17 cellular contexts compared by ENCODE assay signal in the genomic region with DNA sequence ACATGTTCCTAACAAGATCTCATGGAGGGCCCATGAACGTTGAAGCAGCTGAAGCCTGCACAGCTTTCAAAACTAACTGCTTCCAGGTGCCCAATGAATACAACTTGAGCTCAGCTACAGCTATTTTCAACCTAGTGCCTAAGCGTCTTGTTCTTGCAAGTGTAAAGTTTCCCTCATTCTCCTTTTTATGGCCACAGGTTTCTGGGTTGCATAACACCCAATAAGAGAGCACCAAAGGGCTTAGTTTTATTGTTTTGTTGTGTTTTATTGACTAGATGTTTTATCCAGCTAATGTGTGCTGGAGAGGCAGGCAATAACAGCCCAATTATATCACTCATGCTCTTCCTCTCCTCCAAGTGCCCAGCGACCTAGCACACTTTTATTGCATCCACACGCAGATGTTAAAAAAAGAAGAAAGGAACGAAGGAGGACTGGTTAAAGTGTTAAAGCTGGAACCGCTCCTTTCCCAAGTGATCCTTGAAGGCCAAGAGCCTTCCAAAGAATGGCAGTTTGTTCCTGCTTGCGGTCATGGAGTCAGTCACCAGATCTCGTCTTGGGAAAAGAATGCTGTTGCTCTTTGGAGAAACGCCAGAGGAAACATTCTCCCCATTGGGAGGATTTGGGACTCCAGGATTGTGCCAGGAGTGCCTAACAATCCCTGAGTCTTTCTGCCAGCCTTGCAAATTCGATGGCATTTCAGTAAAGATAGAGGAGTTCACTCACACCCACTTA.
A peak's percentile ranks its signal among the peaks of the same experiment; 100 is the strongest.
DNase-seq lines count a peak whose midpoint lies in the region; ATAC-seq, FAIRE-seq and TF ChIP-seq lines count a peak whose summit lies in the region.
"Had no signal": no experiment of that assay in that cellular context is flagged by ENCODE, and none has a peak within 500 bp of the region (broad histone marks: within the 10 kb centered on the region; RNA-seq: fewer than 3 reads in every experiment).

No MANE protein-coding gene starts in this region.

- H3K9me3 ChIP-seq in K562 (replicated peaks; ENCODE audit: control insufficient read depth, insufficient read depth, low read depth, low read length) (no peaks in the 10 kb centered on the region), left lung (no peaks in the 10 kb centered on the region), adrenal gland (replicated peaks in 1 of 3) (no peaks in the 10 kb centered on the region)
- H3K9me3 ChIP-seq: neutrophil, upper lobe of left lung had no signal

- H3K36me3 ChIP-seq in K562 (ENCODE audit: control insufficient read depth, insufficient read depth, low read length): no peaks in the 10 kb centered on the region
- no peaks in the 10 kb centered on the region for H3K36me3 ChIP-seq in left lung
- H3K36me3 ChIP-seq in adrenal gland (replicated peaks in 1 of 2): no peaks in the 10 kb centered on the region
- H3K36me3 ChIP-seq: neutrophil, upper lobe of left lung had no signal

- ATAC-seq in K562 (no peak), left lung (peak; percentile 75)
- ATAC-seq: activated CD8-positive, alpha-beta T cell treated with anti-CD3 and anti-CD28 coated beads for 36 hours had no signal

- H3K79me2 ChIP-seq in K562 (ENCODE audit: control insufficient read depth, insufficient read depth, low read length): no peaks in the 10 kb centered on the region

- H4K20me1 ChIP-seq in K562 (replicated peaks; ENCODE audit: control insufficient read depth, insufficient read depth, low read length): no peaks in the 10 kb centered on the region

- H3K27me3 ChIP-seq in K562 (ENCODE audit: control insufficient read depth in 2 of 2, insufficient read depth in 2 of 2, low read length in 2 of 2) (no peaks in the 10 kb centered on the region), left lung (no peaks in the 10 kb centered on the region), adrenal gland (no peaks in the 10 kb centered on the region)
- H3K27me3 ChIP-seq: neutrophil, upper lobe of left lung had no signal

- H3K27ac Mint-ChIP-seq in HFFc6 (peak overlapping the region; percentile 90), type B pancreatic cell (no peak overlapping the region)
- no peak overlapping the region for H3K27ac Mint-ChIP-seq in activated naive CD4-positive, alpha-beta T cell treated with anti-CD3 and anti-CD28 coated beads, Interleukin-2, amount 10 ng/mL, durations not matched to agents 7 days and 5 days
- H3K27ac Mint-ChIP-seq: activated CD8-positive, alpha-beta T cell treated with anti-CD3 and anti-CD28 coated beads for 36 hours had no signal

- H2AFZ ChIP-seq in K562 (ENCODE audit: low read depth, low read length): peak overlapping the region; percentile 29

- peak overlapping the region; percentile 64 for H3K4me3 Mint-ChIP-seq in HFFc6
- H3K4me3 Mint-ChIP-seq in activated naive CD4-positive, alpha-beta T cell treated with anti-CD3 and anti-CD28 coated beads, Interleukin-2, amount 10 ng/mL, durations not matched to agents 7 days and 5 days: no peak overlapping the region
- H3K4me3 Mint-ChIP-seq in type B pancreatic cell: no peak overlapping the region
- H3K4me3 Mint-ChIP-seq: activated CD8-positive, alpha-beta T cell treated with anti-CD3 and anti-CD28 coated beads for 36 hours had no signal

- no peak overlapping the region for H3K9ac ChIP-seq in K562 (ENCODE audit: insufficient read depth in 1 of 2, low read depth in 2 of 2, low read length in 2 of 2)

- WGBS in K562 (ENCODE audit: insufficient coverage, low coverage, missing lambda C conversion rate): 13% methylated on average over 10 of the region's 10 CpGs
- 59 to 67% (median 63%) methylated on average over 10 of the region's 10 CpGs for WGBS in adrenal gland, 4 donors

- TF ChIP-seq POLR2A in K562 (conservative IDR thresholded peaks at IDR 0.05) (no peak), adrenal gland (IDR thresholded peaks at IDR 0.05) (no peak)

- intact Hi-C loops in K562 (cut with micrococcal nuclease): no loop called here
- intact Hi-C loops in left lung (cut with DNase I): no loop called here
- intact Hi-C loops in adrenal gland (cut with DNase I): no loop called here

- H3K9me1 ChIP-seq in K562 (ENCODE audit: control insufficient read depth, insufficient read depth, low read length): no peaks in the 10 kb centered on the region

- POLR2A ChIA-PET in K562 (lab: Yijun Ruan, JAX): interaction anchor here (0.6 to 1.8 kb wide), 3 partner anchors 11 to 40 kb away, joined by 3 to 5 read pairs (median 3); no protein-coding TSS in a partner anchor

- H3K4me3 ChIP-seq in K562 (no peak overlapping the region), left lung (no peak overlapping the region), adrenal gland (no peak overlapping the region)
- H3K4me3 ChIP-seq: coronary artery, upper lobe of left lung had no signal

- in situ Hi-C loops in K562 (cut with MboI): no loop called here

- CTCF ChIA-PET in K562 (lab: Yijun Ruan, JAX; ENCODE audit: low intra/inter-chr PET ratio): no interaction called here
- CTCF ChIA-PET in activated naive CD4-positive, alpha-beta T cell treated with anti-CD3 and anti-CD28 coated beads, Interleukin-2, amount 10 ng/mL, durations not matched to agents 7 days and 5 days (lab: Charles Lee): no interaction called here

- H3K27me3 Mint-ChIP-seq in HFFc6 (ENCODE audit: insufficient read depth) (no peaks in the 10 kb centered on the region; the same call in 1 of the 2 replicates), type B pancreatic cell (no peaks in the 10 kb centered on the region)
- peaks cover 4% of the 10 kb centered on the region for H3K27me3 Mint-ChIP-seq in activated naive CD4-positive, alpha-beta T cell treated with anti-CD3 and anti-CD28 coated beads, Interleukin-2, amount 10 ng/mL, durations not matched to agents 7 days and 5 days
- H3K27me3 Mint-ChIP-seq: activated CD8-positive, alpha-beta T cell treated with anti-CD3 and anti-CD28 coated beads for 36 hours had no signal

- TF ChIP-seq CTCF in HFFc6 (IDR thresholded peaks at IDR 0.05) (no peak), K562 (IDR thresholded peaks at IDR 0.05 in 2 of 3, conservative IDR thresholded peaks at IDR 0.05 in 1 of 3; ENCODE audit: insufficient read depth in 2 of 3, low read depth in 1 of 3, low read length in 3 of 3) (no peak), left lung (IDR thresholded peaks at IDR 0.05) (no peak), adrenal gland (IDR thresholded peaks at IDR 0.05) (no peak), type B pancreatic cell (conservative IDR thresholded peaks at IDR 0.05) (no peak)

- no peak for FAIRE-seq in K562 (lab: Jason Lieb, UNC)
- FAIRE-seq: GM18507 had no signal

- H3K9me3 Mint-ChIP-seq in HFFc6: peaks cover 4% of the 10 kb centered on the region; the same call in 1 of the 2 replicates
- H3K9me3 Mint-ChIP-seq in activated naive CD4-positive, alpha-beta T cell treated with anti-CD3 and anti-CD28 coated beads, Interleukin-2, amount 10 ng/mL, durations not matched to agents 7 days and 5 days: no peaks in the 10 kb centered on the region
- peaks cover 10% of the 10 kb centered on the region for H3K9me3 Mint-ChIP-seq in type B pancreatic cell
- H3K9me3 Mint-ChIP-seq: activated CD8-positive, alpha-beta T cell treated with anti-CD3 and anti-CD28 coated beads for 36 hours had no signal

- no peak for TF ChIP-seq EP300 in K562 (IDR thresholded peaks at IDR 0.05; ENCODE audit: low read length)

- H3K4me1 ChIP-seq in K562 (replicated peaks in 1 of 2; ENCODE audit: control insufficient read depth in 2 of 2, insufficient read depth in 2 of 2, low read length in 2 of 2) (no peaks in the 10 kb centered on the region), left lung (peaks cover 0 to 10% of the 10 kb centered on the region in 2 donors), adrenal gland (replicated peaks in 1 of 2) (no peaks in the 10 kb centered on the region)

- no TSS peak for BruUV-seq in K562 (replicated peaks; lab: Mats Ljungman, UMichigan)

- H3K36me3 Mint-ChIP-seq in HFFc6 (ENCODE audit: low read depth): no peaks in the 10 kb centered on the region
- no peaks in the 10 kb centered on the region for H3K36me3 Mint-ChIP-seq in activated naive CD4-positive, alpha-beta T cell treated with anti-CD3 and anti-CD28 coated beads, Interleukin-2, amount 10 ng/mL, durations not matched to agents 7 days and 5 days
- H3K36me3 Mint-ChIP-seq in type B pancreatic cell: no peaks in the 10 kb centered on the region

- H3K27ac ChIP-seq in K562 (ENCODE audit: extremely low read depth, low read depth, low read length): no peak overlapping the region
- no peak overlapping the region for H3K27ac ChIP-seq in left lung
- no peak overlapping the region for H3K27ac ChIP-seq in adrenal gland
- H3K27ac ChIP-seq: neutrophil, upper lobe of left lung had no signal

- peaks cover 47% of the 10 kb centered on the region for H3K4me1 Mint-ChIP-seq in HFFc6 (ENCODE audit: low read depth)
- H3K4me1 Mint-ChIP-seq in activated naive CD4-positive, alpha-beta T cell treated with anti-CD3 and anti-CD28 coated beads, Interleukin-2, amount 10 ng/mL, durations not matched to agents 7 days and 5 days: no peaks in the 10 kb centered on the region
- peaks cover 16% of the 10 kb centered on the region for H3K4me1 Mint-ChIP-seq in type B pancreatic cell (ENCODE audit: unreplicated experiment)

- H3K4me2 ChIP-seq in K562 (ENCODE audit: insufficient read depth, low read length): no peak overlapping the region

- no peak for TF ChIP-seq RAD21 in K562 (CRISPR knock-in tag; conservative IDR thresholded peaks at IDR 0.05 in 1 of 2, IDR thresholded peaks at IDR 0.05 in 1 of 2)

- DNase-seq in A172 (ENCODE audit: low spot score) (peak; percentile 39), HFFc6 (peak; percentile 71), K562 (ENCODE audit: extremely low read depth in 1 of 4, low spot score in 3 of 4) (no peak), left lung (no peak), adrenal gland (no peak), type B pancreatic cell (ENCODE audit: extremely low spot score, unreplicated experiment) (no peak), cerebellar nuclear complex (lab: John Stamatoyannopoulos, UW) (no peak)
- no peak for DNase-seq in activated naive CD4-positive, alpha-beta T cell treated with anti-CD3 and anti-CD28 coated beads, Interleukin-2, amount 10 ng/mL, durations not matched to agents 7 days and 5 days
- DNase-seq: ACHN; activated CD8-positive, alpha-beta T cell treated with anti-CD3 and anti-CD28 coated beads for 36 hours; activated gamma-delta T cell; KG1; OCI-M1; upper lobe of left lung had no signal

TF ChIP-seq in K562, 482 proteins besides CTCF, POLR2A, EP300 and RAD21 (continues in another document):
- TF ChIP-seq CAMTA2 (CRISPR knock-in tag; conservative IDR thresholded peaks at IDR 0.05): no peak
- no peak for TF ChIP-seq RFX5 (IDR thresholded peaks at IDR 0.05; ENCODE audit: low read depth, low read length)

Comparison
In these comparisons a context has a peak if more than half of its experiments do, and no peak if none do; other contexts are left out.
1. DNase-seq: peak in A172 (single experiment) and HFFc6 (single experiment); none in K562 (0 of 4), left lung (0 of 2), activated naive CD4-positive, alpha-beta T cell treated with anti-CD3 and anti-CD28 coated beads, Interleukin-2, amount 10 ng/mL, durations not matched to agents 7 days and 5 days (single experiment), adrenal gland (0 of 7), type B pancreatic cell (single experiment) and cerebellar nuclear complex (0 of 2).